Comparison of ENCODE assay signal across 30 cellular contexts in the genomic region with DNA sequence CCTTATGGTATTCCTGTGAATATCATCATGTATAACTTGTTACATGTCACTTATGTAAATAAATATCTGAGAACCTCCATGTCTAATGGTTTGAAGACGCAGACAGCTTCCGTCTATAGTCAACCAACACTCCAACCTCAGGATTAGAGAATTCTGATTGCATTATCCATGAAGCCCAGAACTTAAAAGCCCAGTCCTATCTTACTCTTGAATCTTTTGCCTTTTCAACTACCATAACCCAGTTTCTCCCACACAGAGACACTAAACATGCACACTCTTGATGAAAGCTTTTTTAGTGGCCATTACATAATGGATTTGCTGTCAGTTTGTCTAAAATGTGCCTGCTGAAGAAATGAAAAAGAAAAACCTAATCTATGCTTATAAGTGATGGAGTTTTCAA.
"Had no signal": no experiment of that assay in that cellular context is flagged by ENCODE, and none has a peak within 500 bp of the region (broad histone marks: within the 10 kb centered on the region; RNA-seq: fewer than 3 reads in every experiment).

No MANE protein-coding gene starts in this region.

- ATAC-seq: natural killer cell; psoas muscle; right cardiac atrium; right lobe of liver; stimulated activated naive B cell treated with anti-CD40 and anti-IgM and Interleukin-4, amounts not matched to agents 10 μg/mL and 1 μg/mL and 100 μg/mL, for 72 hours had no signal

- H3K27me3 ChIP-seq: neural progenitor cell, ovary, right lobe of liver, sigmoid colon, spleen, stomach, thyroid gland, tibial nerve, upper lobe of left lung, vagina had no signal

- DNase-seq: natural killer cell; occipital lobe; ovary; posterior cingulate gyrus; psoas muscle; right cardiac atrium; right lobe of liver; sigmoid colon; small intestine; spleen; stimulated activated CD4-positive, alpha-beta T cell treated with anti-CD3 and anti-CD28 coated beads, Interleukin-12 subunit alpha, Interleukin-12 subunit beta, amount 100 ng/mL, for 4 hours; stimulated activated CD4-positive, alpha-beta T cell treated with anti-CD3 and anti-CD28 coated beads, Interleukin-1b, Interleukin-23, amount 100 ng/mL, for 48 hours; stimulated activated CD4-positive, alpha-beta T cell treated with anti-CD3 and anti-CD28 coated beads, Interleukin-4, amount 100 ng/mL, for 1 hour; stimulated activated CD4-positive, alpha-beta T cell treated with anti-CD3 and anti-CD28 coated beads, Interleukin-4, amount 100 ng/mL, for 4 hours; stimulated activated CD8-positive, alpha-beta memory T cell treated with anti-CD3 and anti-CD28 coated beads, Interleukin-4, amount 100 ng/mL, for 48 hours; stimulated activated naive B cell treated with anti-CD40 and anti-IgM and Interleukin-4, amounts not matched to agents 10 μg/mL and 1 μg/mL and 100 μg/mL, for 72 hours; stimulated activated naive CD4-positive, alpha-beta T cell treated with Interleukin-2 at 50 U/mL for 16 hours; stomach; thyroid gland; trophoblast cell; upper lobe of left lung had no signal

- H3K36me3 Mint-ChIP-seq: natural killer cell; neural progenitor cell; stimulated activated naive B cell treated with anti-CD40 and anti-IgM and Interleukin-4, amounts not matched to agents 10 μg/mL and 1 μg/mL and 100 μg/mL, for 72 hours had no signal

- H3K27ac Mint-ChIP-seq: natural killer cell; neural progenitor cell; progenitor cell of endocrine pancreas; stimulated activated naive B cell treated with anti-CD40 and anti-IgM and Interleukin-4, amounts not matched to agents 10 μg/mL and 1 μg/mL and 100 μg/mL, for 72 hours; stimulated activated naive CD8-positive, alpha-beta T cell treated with anti-CD3 and anti-CD28 coated beads, Interleukin-15, Interleukin-2, amounts not matched to agents 100 ng/mL and 50 ng/mL, for 24 hours had no signal

- H3K4me1 ChIP-seq: parathyroid adenoma, psoas muscle, right lobe of liver, spleen, stomach, thyroid gland, upper lobe of left lung, vagina had no signal

- H3K9me3 ChIP-seq: ovary, psoas muscle, right lobe of liver, stomach, thoracic aorta, thyroid gland, tibial nerve, upper lobe of left lung, vagina had no signal

- H3K4me1 Mint-ChIP-seq: natural killer cell; stimulated activated naive B cell treated with anti-CD40 and anti-IgM and Interleukin-4, amounts not matched to agents 10 μg/mL and 1 μg/mL and 100 μg/mL, for 72 hours had no signal

- H3K27me3 Mint-ChIP-seq: progenitor cell of endocrine pancreas; stimulated activated naive B cell treated with anti-CD40 and anti-IgM and Interleukin-4, amounts not matched to agents 10 μg/mL and 1 μg/mL and 100 μg/mL, for 72 hours; stimulated activated naive CD8-positive, alpha-beta T cell treated with anti-CD3 and anti-CD28 coated beads, Interleukin-15, Interleukin-2, amounts not matched to agents 100 ng/mL and 50 ng/mL, for 24 hours had no signal

- FAIRE-seq: small intestine, urothelium cell line had no signal

- H3K36me3 ChIP-seq: neural progenitor cell, ovary, right lobe of liver, sigmoid colon, spleen, stomach, thoracic aorta, thyroid gland, tibial nerve, upper lobe of left lung, vagina had no signal

- H3K4me3 ChIP-seq: neural progenitor cell, ovary, psoas muscle, right lobe of liver, sigmoid colon, spleen, stomach, thoracic aorta, thyroid gland, tibial nerve, upper lobe of left lung, vagina had no signal

- H3K9ac ChIP-seq: neural progenitor cell, parathyroid adenoma had no signal

- H3K4me3 Mint-ChIP-seq: natural killer cell; nephron; neural progenitor cell; stimulated activated naive B cell treated with anti-CD40 and anti-IgM and Interleukin-4, amounts not matched to agents 10 μg/mL and 1 μg/mL and 100 μg/mL, for 72 hours; stimulated activated naive CD8-positive, alpha-beta T cell treated with anti-CD3 and anti-CD28 coated beads, Interleukin-15, Interleukin-2, amounts not matched to agents 100 ng/mL and 50 ng/mL, for 24 hours had no signal

- H3K9me3 Mint-ChIP-seq: nephron, neural progenitor cell had no signal
